In genomic region chr4:173990126-173990878, GRCh38 we compare ENCODE assay signal across 8 cellular contexts.
DNase-seq lines count a peak whose midpoint lies in the region; ATAC-seq and TF ChIP-seq lines count a peak whose summit lies in the region.

No MANE protein-coding gene starts in this region.

- H4K20me1 ChIP-seq in mammary epithelial cell (ENCODE audit: insufficient read depth, low read length), result no peaks in the 10 kb centered on the region

- CTCF ChIA-PET in mammary epithelial cell (lab: Charles Lee; ENCODE audit: low non-redundant PET), result no interaction called here
- CTCF ChIA-PET in activated CD4-positive, alpha-beta T cell treated with anti-CD3 and anti-CD28 coated beads for 36 hours (lab: Charles Lee), result interaction anchor here (1.8 kb wide), 1 partner anchor 15 kb away, joined by 3 read pairs; no protein-coding TSS in a partner anchor

- DNase-seq in GM04504 (ENCODE audit: low read depth) (peak; percentile 19), M059J (ENCODE audit: low read depth) (peak; percentile 27), mammary epithelial cell (peak; percentile 8), lower lobe of right lung (no peak), DMS79 (lab: John Stamatoyannopoulos, UW) (no peak), NCI-H187 treated with DMSO at 0.1 percent for 48 hours (lab: John Stamatoyannopoulos, UW) (no peak), NCI-H1436 treated with DMSO at 0.1 percent for 48 hours (lab: John Stamatoyannopoulos, UW) (no peak)
- DNase-seq in activated CD4-positive, alpha-beta T cell treated with anti-CD3 and anti-CD28 coated beads for 36 hours, result no peak

- intact Hi-C loops in mammary epithelial cell (cut with micrococcal nuclease), result loop anchor here (2.0 to 5.0 kb wide), 3 partner anchors 328 to 568 kb away; no protein-coding TSS in a partner anchor
- intact Hi-C loops in lower lobe of right lung (cut with DNase I), result no loop called here
- intact Hi-C loops in activated CD4-positive, alpha-beta T cell treated with anti-CD3 and anti-CD28 coated beads for 36 hours (cut with DNase I, micrococcal nuclease), result loop anchor here in 1 of 2 experiments (5.0 kb wide), 1 partner anchor 483 kb away; no protein-coding TSS in a partner anchor

- no peaks in the 10 kb centered on the region for H3K4me1 Mint-ChIP-seq in activated CD4-positive, alpha-beta T cell treated with anti-CD3 and anti-CD28 coated beads for 36 hours

- no peak overlapping the region for H3K4me3 Mint-ChIP-seq in activated CD4-positive, alpha-beta T cell treated with anti-CD3 and anti-CD28 coated beads for 36 hours

- H3K27ac Mint-ChIP-seq in activated CD4-positive, alpha-beta T cell treated with anti-CD3 and anti-CD28 coated beads for 36 hours, result no peak overlapping the region

- peak; percentile 51 to 62 for TF ChIP-seq CTCF in mammary epithelial cell (conservative IDR thresholded peaks at IDR 0.05 in 1 of 2, IDR thresholded peaks at IDR 0.05 in 1 of 2; ENCODE audit: extremely low read depth in 1 of 2, insufficient read depth in 1 of 2, low read depth in 1 of 2, low read length in 2 of 2)
- TF ChIP-seq CTCF in lower lobe of right lung (IDR thresholded peaks at IDR 0.05), result peak; percentile 29

- H3K9me3 ChIP-seq in mammary epithelial cell (replicated peaks; ENCODE audit: insufficient read depth, low read length) (no peaks in the 10 kb centered on the region), lower lobe of right lung (no peaks in the 10 kb centered on the region)

- in situ Hi-C loops in mammary epithelial cell (cut with MboI; ENCODE audit: low sequenced_read_pairs in 2 of 2), result no loop called here

- H3K79me2 ChIP-seq in mammary epithelial cell (ENCODE audit: insufficient read depth, low read length), result no peaks in the 10 kb centered on the region

- peaks cover 2% of the 10 kb centered on the region for H3K27me3 Mint-ChIP-seq in activated CD4-positive, alpha-beta T cell treated with anti-CD3 and anti-CD28 coated beads for 36 hours

- ATAC-seq in lower lobe of right lung, result no peak
- no peak for ATAC-seq in activated CD4-positive, alpha-beta T cell treated with anti-CD3 and anti-CD28 coated beads for 36 hours

- POLR2A ChIA-PET in activated CD4-positive, alpha-beta T cell treated with anti-CD3 and anti-CD28 coated beads for 36 hours (lab: Charles Lee), result no interaction called here

- no peak overlapping the region for H3K9ac ChIP-seq in mammary epithelial cell (ENCODE audit: insufficient read depth, low read length)

- H3K4me3 ChIP-seq in mammary epithelial cell (replicated peaks in 1 of 3; ENCODE audit: insufficient read depth in 1 of 3, low read depth in 2 of 3, low read length in 3 of 3), result no peak overlapping the region
- no peak overlapping the region for H3K4me3 ChIP-seq in lower lobe of right lung

- no peak overlapping the region for H3K27ac ChIP-seq in mammary epithelial cell (ENCODE audit: insufficient read depth, low read depth, low read length)
- H3K27ac ChIP-seq in lower lobe of right lung, result no peak overlapping the region

- H3K36me3 ChIP-seq in mammary epithelial cell (ENCODE audit: insufficient read depth, low read length), result no peaks in the 10 kb centered on the region
- H3K36me3 ChIP-seq in lower lobe of right lung, result no peaks in the 10 kb centered on the region

- H2AFZ ChIP-seq in mammary epithelial cell (ENCODE audit: low read depth, low read length), result no peak overlapping the region

- H3K36me3 Mint-ChIP-seq in activated CD4-positive, alpha-beta T cell treated with anti-CD3 and anti-CD28 coated beads for 36 hours (ENCODE audit: low read depth), result no peaks in the 10 kb centered on the region

- no peak overlapping the region for H3K4me2 ChIP-seq in mammary epithelial cell (ENCODE audit: insufficient read depth, low read depth, low read length)

- H3K4me1 ChIP-seq in mammary epithelial cell (ENCODE audit: insufficient read depth, low read length) (no peaks in the 10 kb centered on the region), lower lobe of right lung (no peaks in the 10 kb centered on the region)

- no peaks in the 10 kb centered on the region for H3K9me3 Mint-ChIP-seq in activated CD4-positive, alpha-beta T cell treated with anti-CD3 and anti-CD28 coated beads for 36 hours (ENCODE audit: low read depth)

- H3K27me3 ChIP-seq in mammary epithelial cell (ENCODE audit: insufficient read depth, low read length) (no peaks in the 10 kb centered on the region), lower lobe of right lung (ENCODE audit: low read depth) (no peaks in the 10 kb centered on the region)

- dilution Hi-C loops in mammary epithelial cell (cut with HindIII; ENCODE audit: low sequenced_read_pairs), result no loop called here

- BruUV-seq in mammary epithelial cell (replicated peaks; lab: Mats Ljungman, UMichigan), result no TSS peak

- WGBS in mammary epithelial cell (ENCODE audit: low coverage, missing lambda C conversion rate), result 45% methylated on average over 6 of the region's 6 CpGs

Comparison
In these comparisons a context has a peak if more than half of its experiments do, and no peak if none do; other contexts are left out.
1. DNase-seq: peak in GM04504 (single experiment), M059J (single experiment) and mammary epithelial cell (single experiment); none in lower lobe of right lung (single experiment), DMS79 (single experiment), activated CD4-positive, alpha-beta T cell treated with anti-CD3 and anti-CD28 coated beads for 36 hours (single experiment), NCI-H187 treated with DMSO at 0.1 percent for 48 hours (single experiment) and NCI-H1436 treated with DMSO at 0.1 percent for 48 hours (single experiment).